In the genomic region with DNA sequence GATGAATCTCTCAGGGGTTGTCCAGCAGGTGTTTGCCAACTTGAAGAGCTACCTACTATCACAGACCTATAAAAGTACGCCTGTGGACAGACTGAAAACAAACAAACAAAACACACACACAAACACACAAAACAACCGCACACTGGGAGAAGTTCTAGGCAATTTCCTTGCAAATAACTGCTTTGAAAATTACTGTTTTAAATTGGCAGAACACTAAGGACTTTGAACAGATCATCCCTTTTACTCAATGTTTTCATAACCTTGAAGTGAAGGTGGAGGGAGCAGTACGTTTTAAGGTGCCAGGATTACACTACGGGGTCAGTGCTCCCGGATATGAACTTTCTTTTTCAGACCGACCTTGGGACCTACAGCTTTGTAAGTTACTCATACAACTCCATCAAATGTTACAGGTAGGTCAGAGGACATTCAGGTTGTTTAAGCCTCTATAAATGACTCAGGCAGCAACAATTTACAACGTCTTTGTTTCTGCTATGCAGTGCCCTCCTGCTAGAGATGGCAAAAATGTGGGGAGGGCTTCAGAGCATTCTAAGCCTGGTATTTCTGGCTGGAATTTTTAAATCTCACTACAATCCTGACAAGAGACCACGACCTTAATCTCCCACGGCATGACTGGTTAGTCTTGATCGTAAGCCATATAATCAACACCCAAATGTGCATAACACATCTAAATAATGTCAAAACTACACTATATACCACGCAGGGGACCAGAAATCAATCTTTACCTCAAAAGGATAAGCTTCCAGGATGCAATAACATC, we compare ENCODE assay signal across 1 cellular context.
TF ChIP-seq lines count a peak whose summit lies in the region.

No MANE protein-coding gene starts in this region.

TF ChIP-seq in HepG2, 621 proteins besides CTCF, POLR2A, EP300 and RAD21 (continued from another document and continues in another):
- TF ChIP-seq, protein P1, sequence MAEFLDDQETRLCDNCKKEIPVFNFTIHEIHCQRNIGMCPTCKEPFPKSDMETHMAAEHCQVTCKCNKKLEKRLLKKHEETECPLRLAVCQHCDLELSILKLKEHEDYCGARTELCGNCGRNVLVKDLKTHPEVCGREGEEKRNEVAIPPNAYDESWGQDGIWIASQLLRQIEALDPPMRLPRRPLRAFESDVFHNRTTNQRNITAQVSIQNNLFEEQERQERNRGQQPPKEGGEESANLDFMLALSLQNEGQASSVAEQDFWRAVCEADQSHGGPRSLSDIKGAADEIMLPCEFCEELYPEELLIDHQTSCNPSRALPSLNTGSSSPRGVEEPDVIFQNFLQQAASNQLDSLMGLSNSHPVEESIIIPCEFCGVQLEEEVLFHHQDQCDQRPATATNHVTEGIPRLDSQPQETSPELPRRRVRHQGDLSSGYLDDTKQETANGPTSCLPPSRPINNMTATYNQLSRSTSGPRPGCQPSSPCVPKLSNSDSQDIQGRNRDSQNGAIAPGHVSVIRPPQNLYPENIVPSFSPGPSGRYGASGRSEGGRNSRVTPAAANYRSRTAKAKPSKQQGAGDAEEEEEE (CRISPR knock-in tag; IDR thresholded peaks at IDR 0.05; ENCODE audit: borderline replicate concordance) = no peak
- TF ChIP-seq KLF6 (CRISPR knock-in tag; IDR thresholded peaks at IDR 0.05) (no peak), CAMTA2 (CRISPR knock-in tag; IDR thresholded peaks at IDR 0.05; ENCODE audit: borderline replicate concordance) (no peak), ZNF10 (CRISPR knock-in tag; IDR thresholded peaks at IDR 0.05; ENCODE audit: borderline replicate concordance, low read depth) (no peak), SOX5 (CRISPR knock-in tag; IDR thresholded peaks at IDR 0.05; ENCODE audit: borderline replicate concordance) (peak; percentile 88), SP4 (CRISPR knock-in tag; IDR thresholded peaks at IDR 0.05) (no peak), ZNF577 (CRISPR knock-in tag; IDR thresholded peaks at IDR 0.05; ENCODE audit: borderline replicate concordance, low read depth) (no peak), ZNF460 (CRISPR knock-in tag; IDR thresholded peaks at IDR 0.05; ENCODE audit: borderline replicate concordance) (no peak; the same call in 1 of the 2 replicates), ELF3 (CRISPR knock-in tag; IDR thresholded peaks at IDR 0.05) (peak; percentile 99), SNAPC2 (CRISPR knock-in tag; IDR thresholded peaks at IDR 0.05) (no peak; the same call in 1 of the 2 replicates), MBD4 (IDR thresholded peaks at IDR 0.05; ENCODE audit: borderline replicate concordance, low read length) (peak; percentile 51; the same call in 1 of the 2 replicates), ZNF550 (CRISPR knock-in tag; IDR thresholded peaks at IDR 0.05; ENCODE audit: borderline replicate concordance) (no peak), ZNF33B (CRISPR knock-in tag; IDR thresholded peaks at IDR 0.05) (no peak), ZNF883 (CRISPR knock-in tag; IDR thresholded peaks at IDR 0.05; ENCODE audit: not compliant biosample characterization) (no peak), ZNF484 (CRISPR knock-in tag; IDR thresholded peaks at IDR 0.05; ENCODE audit: borderline replicate concordance, low read depth) (no peak), RBAK (CRISPR knock-in tag; IDR thresholded peaks at IDR 0.05) (0 out of 2 replicates have a peak, but pooled peaks have one; percentile 28), ZNF816 (CRISPR knock-in tag; IDR thresholded peaks at IDR 0.05; ENCODE audit: borderline replicate concordance) (peak; percentile 83; the same call in 1 of the 2 replicates), HDAC6 (IDR thresholded peaks at IDR 0.05; ENCODE audit: low read depth, low read length) (no peak), MAFG (CRISPR knock-in tag; IDR thresholded peaks at IDR 0.05) (no peak), ZGPAT (CRISPR knock-in tag; IDR thresholded peaks at IDR 0.05) (peak; percentile 87), TAF15 (IDR thresholded peaks at IDR 0.05; ENCODE audit: low read depth, low read length, poor library complexity, severe bottlenecking) (no peak), ZNF124 (CRISPR knock-in tag; IDR thresholded peaks at IDR 0.05) (peak; percentile 62; the same call in 1 of the 2 replicates), HOXD1 (CRISPR knock-in tag; IDR thresholded peaks at IDR 0.05) (0 out of 2 replicates have a peak, but pooled peaks have one; percentile 64), MED8 (CRISPR knock-in tag; IDR thresholded peaks at IDR 0.05; ENCODE audit: insufficient replicate concordance) (no peak), TMF1 (CRISPR knock-in tag; IDR thresholded peaks at IDR 0.05; ENCODE audit: low read depth) (no peak; the same call in 1 of the 2 replicates), THAP11 (CRISPR knock-in tag; IDR thresholded peaks at IDR 0.05) (peak; percentile 77), ZNF20 (CRISPR knock-in tag; IDR thresholded peaks at IDR 0.05) (no peak), SNAPC4 (CRISPR knock-in tag; IDR thresholded peaks at IDR 0.05) (no peak), NR3C1 (CRISPR knock-in tag; IDR thresholded peaks at IDR 0.05) (no peak), HOXA9 (CRISPR knock-in tag; IDR thresholded peaks at IDR 0.05; ENCODE audit: borderline replicate concordance) (no peak), KAT8 (CRISPR knock-in tag; IDR thresholded peaks at IDR 0.05) (peak; percentile 61), ZNF768 (CRISPR knock-in tag; IDR thresholded peaks at IDR 0.05) (no peak), KMT2A (CRISPR knock-in tag; IDR thresholded peaks at IDR 0.05) (no peak), HMGA1 (CRISPR knock-in tag; conservative IDR thresholded peaks at IDR 0.05) (no peak), ZNF143 (CRISPR knock-in tag; IDR thresholded peaks at IDR 0.05) (no peak), ELF1 (CRISPR knock-in tag; IDR thresholded peaks at IDR 0.05) (peak; percentile 45; the same call in 1 of the 2 replicates), HMGXB3 (CRISPR knock-in tag; IDR thresholded peaks at IDR 0.05; ENCODE audit: borderline replicate concordance) (no peak; the same call in none of the 2 replicates)
- TF ChIP-seq, protein P2, sequence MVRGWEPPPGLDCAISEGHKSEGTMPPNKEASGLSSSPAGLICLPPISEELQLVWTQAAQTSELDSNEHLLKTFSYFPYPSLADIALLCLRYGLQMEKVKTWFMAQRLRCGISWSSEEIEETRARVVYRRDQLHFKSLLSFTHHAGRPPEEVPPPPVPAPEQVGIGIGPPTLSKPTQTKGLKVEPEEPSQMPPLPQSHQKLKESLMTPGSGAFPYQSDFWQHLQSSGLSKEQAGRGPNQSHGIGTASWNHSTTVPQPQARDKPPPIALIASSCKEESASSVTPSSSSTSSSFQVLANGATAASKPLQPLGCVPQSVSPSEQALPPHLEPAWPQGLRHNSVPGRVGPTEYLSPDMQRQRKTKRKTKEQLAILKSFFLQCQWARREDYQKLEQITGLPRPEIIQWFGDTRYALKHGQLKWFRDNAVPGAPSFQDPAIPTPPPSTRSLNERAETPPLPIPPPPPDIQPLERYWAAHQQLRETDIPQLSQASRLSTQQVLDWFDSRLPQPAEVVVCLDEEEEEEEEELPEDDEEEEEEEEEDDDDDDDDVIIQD (CRISPR knock-in tag; IDR thresholded peaks at IDR 0.05; ENCODE audit: low read depth) = no peak
- TF ChIP-seq, protein P3, sequence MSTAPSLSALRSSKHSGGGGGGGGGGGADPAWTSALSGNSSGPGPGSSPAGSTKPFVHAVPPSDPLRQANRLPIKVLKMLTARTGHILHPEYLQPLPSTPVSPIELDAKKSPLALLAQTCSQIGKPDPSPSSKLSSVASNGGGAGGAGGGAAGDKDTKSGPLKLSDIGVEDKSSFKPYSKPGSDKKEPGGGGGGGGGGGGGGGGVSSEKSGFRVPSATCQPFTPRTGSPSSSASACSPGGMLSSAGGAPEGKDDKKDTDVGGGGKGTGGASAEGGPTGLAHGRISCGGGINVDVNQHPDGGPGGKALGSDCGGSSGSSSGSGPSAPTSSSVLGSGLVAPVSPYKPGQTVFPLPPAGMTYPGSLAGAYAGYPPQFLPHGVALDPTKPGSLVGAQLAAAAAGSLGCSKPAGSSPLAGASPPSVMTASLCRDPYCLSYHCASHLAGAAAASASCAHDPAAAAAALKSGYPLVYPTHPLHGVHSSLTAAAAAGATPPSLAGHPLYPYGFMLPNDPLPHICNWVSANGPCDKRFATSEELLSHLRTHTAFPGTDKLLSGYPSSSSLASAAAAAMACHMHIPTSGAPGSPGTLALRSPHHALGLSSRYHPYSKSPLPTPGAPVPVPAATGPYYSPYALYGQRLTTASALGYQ (CRISPR knock-in tag; IDR thresholded peaks at IDR 0.05) = peak; percentile 86
- TF ChIP-seq, protein P4, sequence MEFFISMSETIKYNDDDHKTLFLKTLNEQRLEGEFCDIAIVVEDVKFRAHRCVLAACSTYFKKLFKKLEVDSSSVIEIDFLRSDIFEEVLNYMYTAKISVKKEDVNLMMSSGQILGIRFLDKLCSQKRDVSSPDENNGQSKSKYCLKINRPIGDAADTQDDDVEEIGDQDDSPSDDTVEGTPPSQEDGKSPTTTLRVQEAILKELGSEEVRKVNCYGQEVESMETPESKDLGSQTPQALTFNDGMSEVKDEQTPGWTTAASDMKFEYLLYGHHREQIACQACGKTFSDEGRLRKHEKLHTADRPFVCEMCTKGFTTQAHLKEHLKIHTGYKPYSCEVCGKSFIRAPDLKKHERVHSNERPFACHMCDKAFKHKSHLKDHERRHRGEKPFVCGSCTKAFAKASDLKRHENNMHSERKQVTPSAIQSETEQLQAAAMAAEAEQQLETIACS (CRISPR knock-in tag; IDR thresholded peaks at IDR 0.05) = no peak
- TF ChIP-seq, protein P5, sequence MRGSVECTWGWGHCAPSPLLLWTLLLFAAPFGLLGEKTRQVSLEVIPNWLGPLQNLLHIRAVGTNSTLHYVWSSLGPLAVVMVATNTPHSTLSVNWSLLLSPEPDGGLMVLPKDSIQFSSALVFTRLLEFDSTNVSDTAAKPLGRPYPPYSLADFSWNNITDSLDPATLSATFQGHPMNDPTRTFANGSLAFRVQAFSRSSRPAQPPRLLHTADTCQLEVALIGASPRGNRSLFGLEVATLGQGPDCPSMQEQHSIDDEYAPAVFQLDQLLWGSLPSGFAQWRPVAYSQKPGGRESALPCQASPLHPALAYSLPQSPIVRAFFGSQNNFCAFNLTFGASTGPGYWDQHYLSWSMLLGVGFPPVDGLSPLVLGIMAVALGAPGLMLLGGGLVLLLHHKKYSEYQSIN (CRISPR knock-in tag; IDR thresholded peaks at IDR 0.05; ENCODE audit: borderline replicate concordance) = no peak
